24 cellular contexts compared by ENCODE assay signal in genomic region chr1:27856561-27857343, GRCh38.
"Had no signal": no experiment of that assay in that cellular context is flagged by ENCODE, and none has a peak within 500 bp of the region (broad histone marks: within the 10 kb centered on the region; RNA-seq: fewer than 3 reads in every experiment).

No MANE protein-coding gene starts in this region.

- H3K36me3 ChIP-seq: colonic mucosa, prostate gland had no signal

- H3K36me3 Mint-ChIP-seq: naive B cell had no signal

- H3K27me3 Mint-ChIP-seq: activated B cell treated with CpG ODN at 0.5 μM for 24 hours; activated CD4-positive, alpha-beta T cell treated with anti-CD3 and anti-CD28 coated beads, Interleukin-2, amount 10 ng/mL, durations not matched to agents 7 days and 5 days; naive B cell had no signal

- H3K4me3 Mint-ChIP-seq: activated B cell treated with CpG ODN at 0.5 μM for 24 hours; activated CD4-positive, alpha-beta T cell treated with anti-CD3 and anti-CD28 coated beads, Interleukin-2, amount 10 ng/mL, durations not matched to agents 7 days and 5 days; activated naive CD4-positive, alpha-beta T cell treated with anti-CD3 and anti-CD28 coated beads for 36 hours; brain; endodermal cell; naive B cell; neural crest cell had no signal

- H3K4me3 ChIP-seq: colonic mucosa, left lung, prostate gland, right atrium auricular region, stomach had no signal

- H3K9me3 ChIP-seq: colonic mucosa, left lung, prostate gland, right atrium auricular region, stomach had no signal

- ATAC-seq: left lung had no signal

- H3K27me3 ChIP-seq: colonic mucosa, left lung, right atrium auricular region, stomach had no signal

- DNase-seq: activated B cell treated with CpG ODN at 0.5 μM for 24 hours; activated CD4-positive, alpha-beta T cell treated with anti-CD3 and anti-CD28 coated beads, Interleukin-2, amount 10 ng/mL, durations not matched to agents 7 days and 5 days; activated CD8-positive, alpha-beta memory T cell treated with anti-CD3 and anti-CD28 coated beads for 24 hours; activated CD8-positive, alpha-beta memory T cell treated with anti-CD3 and anti-CD28 coated beads, Interleukin-2, amount 50 U/mL, for 48 hours; activated naive CD4-positive, alpha-beta T cell treated with anti-CD3 and anti-CD28 coated beads for 36 hours; anterior cingulate cortex; caudate nucleus; colonic mucosa; endodermal cell; foreskin fibroblast; glutamatergic neuron; hypothalamus; left lung; naive B cell; small intestine; stimulated activated CD4-positive, alpha-beta T cell treated with anti-CD3 and anti-CD28 coated beads, Interleukin-15, amount 100 ng/mL, for 24 hours; stimulated activated CD4-positive, alpha-beta T cell treated with anti-CD3 and anti-CD28 coated beads, Interleukin-2, amount 100 ng/mL, for 48 hours; stomach; trophoblast cell had no signal

- H3K27ac Mint-ChIP-seq: activated B cell treated with CpG ODN at 0.5 μM for 24 hours; activated CD4-positive, alpha-beta T cell treated with anti-CD3 and anti-CD28 coated beads, Interleukin-2, amount 10 ng/mL, durations not matched to agents 7 days and 5 days; activated naive CD4-positive, alpha-beta T cell treated with anti-CD3 and anti-CD28 coated beads for 36 hours; brain; endodermal cell had no signal

- H3K9me3 Mint-ChIP-seq: activated B cell treated with CpG ODN at 0.5 μM for 24 hours; activated CD4-positive, alpha-beta T cell treated with anti-CD3 and anti-CD28 coated beads, Interleukin-2, amount 10 ng/mL, durations not matched to agents 7 days and 5 days; activated naive CD4-positive, alpha-beta T cell treated with anti-CD3 and anti-CD28 coated beads for 36 hours; naive B cell; neural crest cell had no signal

- H3K4me1 ChIP-seq: colonic mucosa, prostate gland had no signal

- H3K27ac ChIP-seq: colonic mucosa, epithelial cell of prostate, left lung, prostate gland, right atrium auricular region, stomach had no signal
